12 cellular contexts compared by ENCODE assay signal in the genomic region with DNA sequence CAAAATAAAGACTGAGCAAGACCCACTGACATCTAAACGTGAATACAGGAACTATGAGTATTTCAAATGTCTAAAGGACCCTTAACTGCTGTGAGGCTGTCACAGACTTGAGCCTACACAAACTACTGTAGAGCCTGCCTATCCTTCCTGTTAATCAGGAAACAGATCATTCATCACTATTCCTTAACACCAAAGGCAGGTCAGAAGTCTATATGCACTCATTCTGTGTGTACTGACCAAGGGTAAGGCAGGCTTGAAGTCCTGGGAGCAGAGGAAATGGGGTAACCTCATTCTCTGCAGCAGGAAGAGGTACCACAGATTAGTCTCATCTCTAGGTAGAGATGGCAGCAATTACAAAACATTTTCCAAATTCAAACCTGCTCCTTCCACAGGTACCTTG. TPM values are rescaled to one million over a fixed set of nuclear protein-coding genes. Genes with fewer than 3 reads are reported as not detected.
DNase-seq lines count a peak whose midpoint lies in the region; ATAC-seq, FAIRE-seq and TF ChIP-seq lines count a peak whose summit lies in the region.
"Had no signal": no experiment of that assay in that cellular context is flagged by ENCODE, and none has a peak within 500 bp of the region (broad histone marks: within the 10 kb centered on the region; RNA-seq: fewer than 3 reads in every experiment).

No MANE protein-coding gene starts in this region.

- H3K4me2 ChIP-seq in endothelial cell of umbilical vein (ENCODE audit: insufficient read depth, low read length): peak overlapping the region; percentile 39

- peaks cover 0 to 14% (median 8%) of the 10 kb centered on the region in 5 donors for H3K36me3 Mint-ChIP-seq in naive thymus-derived CD4-positive, alpha-beta T cell

- no peak overlapping the region for H3K27ac Mint-ChIP-seq in naive thymus-derived CD4-positive, alpha-beta T cell
- H3K27ac Mint-ChIP-seq: activated CD4-positive, alpha-beta T cell treated with anti-CD3 and anti-CD28 coated beads, Interleukin-2, amount 10 ng/mL, durations not matched to agents 24 days and 14 days; stimulated activated naive CD8-positive, alpha-beta T cell treated with anti-CD3 and anti-CD28 coated beads, Interleukin-15, Interleukin-2, amounts not matched to agents 100 ng/mL and 50 ng/mL, for 24 hours had no signal

- peak overlapping the region; percentile 15 for H3K9ac ChIP-seq in endothelial cell of umbilical vein (replicated peaks; ENCODE audit: extremely low read depth, insufficient read depth, low read length)
- H3K9ac ChIP-seq: parathyroid adenoma had no signal

- peaks cover 0 to 4% (median 0%) of the 10 kb centered on the region in 11 donors for H3K9me3 Mint-ChIP-seq in naive thymus-derived CD4-positive, alpha-beta T cell
- H3K9me3 Mint-ChIP-seq: stimulated activated naive CD8-positive, alpha-beta T cell treated with anti-CD3 and anti-CD28 coated beads, Interleukin-15, Interleukin-2, amounts not matched to agents 100 ng/mL and 50 ng/mL, for 24 hours had no signal

- H3K27me3 Mint-ChIP-seq in naive thymus-derived CD4-positive, alpha-beta T cell: no peaks in the 10 kb centered on the region
- H3K27me3 Mint-ChIP-seq: activated CD4-positive, alpha-beta T cell treated with anti-CD3 and anti-CD28 coated beads, Interleukin-2, amount 10 ng/mL, durations not matched to agents 24 days and 14 days; stimulated activated naive CD8-positive, alpha-beta T cell treated with anti-CD3 and anti-CD28 coated beads, Interleukin-15, Interleukin-2, amounts not matched to agents 100 ng/mL and 50 ng/mL, for 24 hours had no signal

- TF ChIP-seq POLR2A in endothelial cell of umbilical vein (IDR thresholded peaks at IDR 0.05; ENCODE audit: low read depth, low read length): no peak

- no peak for DNase-seq in cardiac muscle cell (ENCODE audit: low read depth in 1 of 2, low spot score in 1 of 2)
- no peak for DNase-seq in cardiac septum (ENCODE audit: low spot score)
- DNase-seq in endothelial cell of umbilical vein (ENCODE audit: low read depth, low spot score): peak; percentile 57
- DNase-seq in naive thymus-derived CD4-positive, alpha-beta T cell: no peak
- no peak for DNase-seq in medulla oblongata (ENCODE audit: extremely low spot score)
- no peak for DNase-seq in mesenteric fat pad (ENCODE audit: low spot score)
- DNase-seq in HTR-8/SVneo (ENCODE audit: insufficient read length, low spot score): no peak
- DNase-seq in ACHN: no peak
- DNase-seq: activated CD4-positive, alpha-beta T cell treated with anti-CD3 and anti-CD28 coated beads, Interleukin-2, amount 10 ng/mL, durations not matched to agents 24 days and 14 days; NCI-H1092 treated with DMSO at 0.1 percent for 48 hours had no signal

- H3K4me1 Mint-ChIP-seq in naive thymus-derived CD4-positive, alpha-beta T cell: peaks cover 12 to 56% (median 29%) of the 10 kb centered on the region in 7 donors

- dilution Hi-C loops in endothelial cell of umbilical vein (cut with MboI; ENCODE audit: extremely low pct_ligation_motif_present, low sequenced_read_pairs): no loop called here

- CTCF ChIA-PET in endothelial cell of umbilical vein (lab: Charles Lee): interaction anchor here (1.0 to 2.9 kb wide), 6 partner anchors 10 to 102 kb away, joined by 3 to 16 read pairs (median 5); no protein-coding TSS in a partner anchor
- CTCF ChIA-PET in naive thymus-derived CD4-positive, alpha-beta T cell (lab: Charles Lee): no interaction called here

- H3K27ac ChIP-seq in cardiac muscle cell (peak overlapping the region; percentile 77), endothelial cell of umbilical vein (ENCODE audit: insufficient read depth, low read depth, low read length) (peak overlapping the region; percentile 34)
- H3K27ac ChIP-seq in naive thymus-derived CD4-positive, alpha-beta T cell (ENCODE audit: low read depth, low read length): no peak overlapping the region
- H3K27ac ChIP-seq: parathyroid adenoma had no signal

- H3K4me3 ChIP-seq in cardiac muscle cell (no peak overlapping the region), endothelial cell of umbilical vein (replicated peaks in 1 of 3; ENCODE audit: insufficient read depth in 1 of 3, low read depth in 1 of 3, low read length in 3 of 3) (no peak overlapping the region)
- no peak overlapping the region for H3K4me3 ChIP-seq in naive thymus-derived CD4-positive, alpha-beta T cell (ENCODE audit: low read length)

- intact Hi-C loops in cardiac septum (cut with DNase I): no loop called here
- intact Hi-C loops in endothelial cell of umbilical vein (cut with micrococcal nuclease): loop anchor here (1.0 kb wide), 1 partner anchor 30 kb away; no protein-coding TSS in a partner anchor
- intact Hi-C loops in naive thymus-derived CD4-positive, alpha-beta T cell (cut with micrococcal nuclease): no loop called here

- TF ChIP-seq CTCF in cardiac muscle cell (IDR thresholded peaks at IDR 0.05; ENCODE audit: low read depth, low read length) (no peak), endothelial cell of umbilical vein (IDR thresholded peaks at IDR 0.05; ENCODE audit: extremely low read depth in 1 of 2, insufficient read depth in 1 of 2, low read depth in 1 of 2, low read length in 2 of 2) (no peak)

- H3K79me2 ChIP-seq in endothelial cell of umbilical vein (ENCODE audit: control insufficient read depth, insufficient read depth, low read length): peaks cover 85% of the 10 kb centered on the region

- H3K9me3 ChIP-seq in cardiac muscle cell (ENCODE audit: low read depth): no peaks in the 10 kb centered on the region
- no peaks in the 10 kb centered on the region for H3K9me3 ChIP-seq in endothelial cell of umbilical vein (replicated peaks; ENCODE audit: control insufficient read depth, insufficient read depth, low read length)
- H3K9me3 ChIP-seq in naive thymus-derived CD4-positive, alpha-beta T cell (ENCODE audit: control insufficient read depth in 2 of 3, low read length in 3 of 3): no peaks in the 10 kb centered on the region

- peak; percentile 31 for ATAC-seq in naive thymus-derived CD4-positive, alpha-beta T cell

- POLR2A ChIA-PET in endothelial cell of umbilical vein (lab: Charles Lee): interaction anchor here (0.5 kb wide), 1 partner anchor 12 kb away, joined by 3 read pairs; no protein-coding TSS in a partner anchor
- POLR2A ChIA-PET in naive thymus-derived CD4-positive, alpha-beta T cell (lab: Charles Lee): no interaction called here

- H3K36me3 ChIP-seq in cardiac muscle cell: no peaks in the 10 kb centered on the region
- H3K36me3 ChIP-seq in endothelial cell of umbilical vein (ENCODE audit: control insufficient read depth in 2 of 2, extremely low read depth in 1 of 2, insufficient read depth in 2 of 2, low read length in 2 of 2): no peaks in the 10 kb centered on the region
- no peaks in the 10 kb centered on the region for H3K36me3 ChIP-seq in naive thymus-derived CD4-positive, alpha-beta T cell (ENCODE audit: control insufficient read depth in 2 of 3, insufficient read depth in 3 of 3, low read length in 3 of 3)

- in situ Hi-C loops in ACHN (cut with HindIII; ENCODE audit: low pct_ligation_motif_present, low pct_unique_long_range_greater_than_20kb, low sequenced_read_pairs): no loop called here

- no peaks in the 10 kb centered on the region for H3K9me1 ChIP-seq in endothelial cell of umbilical vein (replicated peaks; ENCODE audit: control insufficient read depth, extremely low read depth, insufficient read depth, low read length)

- H3K4me3 Mint-ChIP-seq in naive thymus-derived CD4-positive, alpha-beta T cell: no peak overlapping the region
- H3K4me3 Mint-ChIP-seq: activated CD4-positive, alpha-beta T cell treated with anti-CD3 and anti-CD28 coated beads, Interleukin-2, amount 10 ng/mL, durations not matched to agents 24 days and 14 days; stimulated activated naive CD8-positive, alpha-beta T cell treated with anti-CD3 and anti-CD28 coated beads, Interleukin-15, Interleukin-2, amounts not matched to agents 100 ng/mL and 50 ng/mL, for 24 hours had no signal

- H3K27me3 ChIP-seq in cardiac muscle cell (no peaks in the 10 kb centered on the region), endothelial cell of umbilical vein (ENCODE audit: control insufficient read depth in 2 of 2, insufficient read depth in 2 of 2, low read length in 2 of 2) (no peaks in the 10 kb centered on the region)
- no peaks in the 10 kb centered on the region for H3K27me3 ChIP-seq in naive thymus-derived CD4-positive, alpha-beta T cell (ENCODE audit: control insufficient read depth in 2 of 2, insufficient read depth in 2 of 2, low read length in 2 of 2)

- no TSS peak for BruUV-seq in endothelial cell of umbilical vein (replicated peaks; lab: Mats Ljungman, UMichigan)

- FAIRE-seq in endothelial cell of umbilical vein (lab: Jason Lieb, UNC): no peak
- FAIRE-seq in HTR-8/SVneo (lab: Jason Lieb, UNC): no peak

- no peak overlapping the region for H2AFZ ChIP-seq in endothelial cell of umbilical vein (ENCODE audit: low read depth, low read length)
- H2AFZ ChIP-seq: parathyroid adenoma had no signal

- peaks cover 58% of the 10 kb centered on the region for H3K4me1 ChIP-seq in cardiac muscle cell (ENCODE audit: low read depth)
- peaks cover 39% of the 10 kb centered on the region for H3K4me1 ChIP-seq in endothelial cell of umbilical vein (ENCODE audit: control insufficient read depth, extremely low read depth, insufficient read depth, low read length)
- peaks cover 12 to 15% of the 10 kb centered on the region in 2 donors for H3K4me1 ChIP-seq in naive thymus-derived CD4-positive, alpha-beta T cell (ENCODE audit: control insufficient read depth in 2 of 2, insufficient read depth in 2 of 2, low read length in 2 of 2)

- peaks cover 8% of the 10 kb centered on the region for H4K20me1 ChIP-seq in endothelial cell of umbilical vein (replicated peaks; ENCODE audit: control insufficient read depth, extremely low read depth, insufficient read depth, low read length)

TF ChIP-seq in endothelial cell of umbilical vein, 7 proteins besides CTCF, POLR2A, EP300 and RAD21:
- TF ChIP-seq MYC (IDR thresholded peaks at IDR 0.05; ENCODE audit: low read depth, low read length): no peak
- TF ChIP-seq GATA2 (IDR thresholded peaks at IDR 0.05; ENCODE audit: insufficient read depth, insufficient read length, low read depth, low read length): peak; percentile 36

RNA-seq across cellular contexts. Expression of a gene that starts 30.7 kb away (rescaled TPM):
- 243 and 360 TPM in 2 replicates for total RNA-seq in cardiac muscle cell
- 256 and 375 TPM in 2 replicates for polyA plus RNA-seq in cardiac muscle cell
- total RNA-seq in cardiac septum: 175 TPM
- total RNA-seq in endothelial cell of umbilical vein: 71.5 and 77.4 TPM in 2 replicates
- polyA plus RNA-seq in endothelial cell of umbilical vein: 67.0 and 81.3 TPM in 2 replicates
- 87.4 and 97.5 TPM in 2 replicates for polyA plus RNA-seq in endothelial cell of umbilical vein (2011; cell fraction: cytosol; rRNA removed)
- 129 and 150 TPM in 2 replicates for polyA plus RNA-seq in endothelial cell of umbilical vein (2011; cell fraction: nucleus; rRNA removed)
- 82.3 and 83.8 TPM in 2 replicates for polyA plus RNA-seq in endothelial cell of umbilical vein (2012)
- 82.8 and 106 TPM in 2 replicates for polyA minus RNA-seq in endothelial cell of umbilical vein
- 20.3 TPM for polyA minus RNA-seq in endothelial cell of umbilical vein (2011; cell fraction: cytosol; rRNA and poly(A)+ RNA removed)
- 78.6 and 87.9 TPM in 2 replicates for polyA minus RNA-seq in endothelial cell of umbilical vein (2011; cell fraction: nucleus; rRNA and poly(A)+ RNA removed)
- total RNA-seq in naive thymus-derived CD4-positive, alpha-beta T cell: 10 to 100 TPM; 26.8 to 48.2 (median 42.6) TPM
- 10 to 100 TPM; 35.3 to 51.9 TPM for polyA plus RNA-seq in naive thymus-derived CD4-positive, alpha-beta T cell
- 70.1 TPM for total RNA-seq in mesenteric fat pad
